16 cellular contexts compared by ENCODE assay signal in the genomic region with DNA sequence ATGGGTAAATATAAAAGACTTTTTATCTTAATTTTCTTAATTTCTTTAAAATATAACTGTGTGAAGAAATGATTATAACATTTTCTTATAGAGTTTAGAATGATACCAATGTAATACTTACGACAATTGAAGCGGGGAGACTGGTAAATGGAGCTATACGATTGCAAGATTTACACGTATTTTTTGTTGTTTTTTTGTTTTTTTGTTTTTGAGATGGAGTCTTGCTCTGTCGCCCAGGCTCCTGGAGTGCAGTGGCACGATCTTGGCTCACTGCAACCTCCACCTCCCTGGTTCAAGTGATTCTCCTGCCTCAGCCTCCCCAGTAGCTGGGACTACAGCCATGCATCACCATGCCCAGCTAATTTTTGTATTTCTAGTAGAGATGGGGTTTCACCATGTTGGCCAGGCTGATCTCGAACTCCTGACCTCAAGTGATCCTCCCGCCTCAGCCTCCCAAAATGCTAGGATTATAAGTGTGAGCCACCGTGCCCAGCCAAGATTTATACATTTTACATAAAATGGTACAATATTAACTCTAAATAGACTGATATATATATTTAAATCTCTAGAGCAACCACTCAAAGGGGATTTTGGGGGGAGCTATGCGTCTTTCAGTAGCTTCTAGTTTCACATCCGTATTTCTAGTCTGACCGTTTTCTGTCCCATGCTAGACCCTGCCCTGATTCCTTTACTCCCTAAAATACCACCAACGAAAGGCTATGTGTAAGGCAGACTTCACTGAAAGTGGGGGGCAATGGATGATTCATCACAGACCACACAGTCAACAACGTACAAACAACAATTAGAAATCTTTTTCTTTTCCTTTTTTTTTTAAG. TPM values are rescaled to one million over a fixed set of nuclear protein-coding genes. Genes with fewer than 3 reads are reported as not detected.
A peak's percentile ranks its signal among the peaks of the same experiment; 100 is the strongest.
DNase-seq lines count a peak whose midpoint lies in the region; ATAC-seq and TF ChIP-seq lines count a peak whose summit lies in the region.
"Had no signal": no experiment of that assay in that cellular context is flagged by ENCODE, and none has a peak within 500 bp of the region (broad histone marks: within the 10 kb centered on the region; RNA-seq: fewer than 3 reads in every experiment).

No MANE protein-coding gene starts in this region.

- no peak overlapping the region for H3K4me3 Mint-ChIP-seq in activated T-helper 2 cell treated with anti-CD3 and anti-CD28 coated beads, Interferon-gamma antibody, Interleukin-2, Interleukin-4, amounts not matched to agents 10 μg/mL and 5 μg/mL and 100 μg/mL, durations not matched to agents 14 hours and 24 hours and 36 hours (ENCODE audit: low read depth)
- no peak overlapping the region for H3K4me3 Mint-ChIP-seq in chondrocyte (ENCODE audit: unreplicated experiment)
- H3K4me3 Mint-ChIP-seq: activated CD4-positive, alpha-beta T cell treated with anti-CD3 and anti-CD28 coated beads, Interleukin-2, amount 10 ng/mL, durations not matched to agents 24 days and 14 days; activated naive CD8-positive, alpha-beta T cell; neural crest cell; stimulated activated naive CD8-positive, alpha-beta T cell treated with anti-CD3 and anti-CD28 coated beads, Interleukin-15, Interleukin-2, amounts not matched to agents 100 ng/mL and 50 ng/mL, for 24 hours had no signal

- no peak overlapping the region for H3K27ac Mint-ChIP-seq in activated T-helper 2 cell treated with anti-CD3 and anti-CD28 coated beads, Interferon-gamma antibody, Interleukin-2, Interleukin-4, amounts not matched to agents 10 μg/mL and 5 μg/mL and 100 μg/mL, durations not matched to agents 14 hours and 24 hours and 36 hours
- no peak overlapping the region for H3K27ac Mint-ChIP-seq in chondrocyte (ENCODE audit: unreplicated experiment)
- H3K27ac Mint-ChIP-seq: activated CD4-positive, alpha-beta T cell treated with anti-CD3 and anti-CD28 coated beads, Interleukin-2, amount 10 ng/mL, durations not matched to agents 24 days and 14 days; activated naive CD8-positive, alpha-beta T cell; stimulated activated naive CD8-positive, alpha-beta T cell treated with anti-CD3 and anti-CD28 coated beads, Interleukin-15, Interleukin-2, amounts not matched to agents 100 ng/mL and 50 ng/mL, for 24 hours had no signal

- peak; percentile 52 for ATAC-seq in GM18508 (IDR thresholded peaks at IDR 0.05; ENCODE audit: insufficient read depth, unreplicated experiment)
- ATAC-seq in GM21529 (IDR thresholded peaks at IDR 0.05; ENCODE audit: unreplicated experiment), result peak; percentile 89
- ATAC-seq in HG03196 (IDR thresholded peaks at IDR 0.05; ENCODE audit: unreplicated experiment), result peak; percentile 46
- ATAC-seq: foreskin keratinocyte, left cardiac atrium, SK-N-SH treated with all-trans-retinoic acid at 6 μM for 48 hours had no signal

- intact Hi-C loops in activated T-helper 2 cell treated with anti-CD3 and anti-CD28 coated beads, Interferon-gamma antibody, Interleukin-2, Interleukin-4, amounts not matched to agents 10 μg/mL and 5 μg/mL and 100 μg/mL, durations not matched to agents 14 hours and 24 hours and 36 hours (cut with micrococcal nuclease), result no loop called here

- H3K27me3 Mint-ChIP-seq in activated T-helper 2 cell treated with anti-CD3 and anti-CD28 coated beads, Interferon-gamma antibody, Interleukin-2, Interleukin-4, amounts not matched to agents 10 μg/mL and 5 μg/mL and 100 μg/mL, durations not matched to agents 14 hours and 24 hours and 36 hours (ENCODE audit: low read depth), result peaks cover 5% of the 10 kb centered on the region
- peaks cover 33% of the 10 kb centered on the region for H3K27me3 Mint-ChIP-seq in chondrocyte (ENCODE audit: low read depth)
- H3K27me3 Mint-ChIP-seq: activated naive CD8-positive, alpha-beta T cell; stimulated activated naive CD8-positive, alpha-beta T cell treated with anti-CD3 and anti-CD28 coated beads, Interleukin-15, Interleukin-2, amounts not matched to agents 100 ng/mL and 50 ng/mL, for 24 hours had no signal

- peaks cover 14% of the 10 kb centered on the region for H3K4me1 Mint-ChIP-seq in activated T-helper 2 cell treated with anti-CD3 and anti-CD28 coated beads, Interferon-gamma antibody, Interleukin-2, Interleukin-4, amounts not matched to agents 10 μg/mL and 5 μg/mL and 100 μg/mL, durations not matched to agents 14 hours and 24 hours and 36 hours (ENCODE audit: low read depth)
- H3K4me1 Mint-ChIP-seq in chondrocyte (ENCODE audit: low read depth), result no peaks in the 10 kb centered on the region
- H3K4me1 Mint-ChIP-seq: neural crest cell had no signal

- H3K36me3 Mint-ChIP-seq in activated T-helper 2 cell treated with anti-CD3 and anti-CD28 coated beads, Interferon-gamma antibody, Interleukin-2, Interleukin-4, amounts not matched to agents 10 μg/mL and 5 μg/mL and 100 μg/mL, durations not matched to agents 14 hours and 24 hours and 36 hours (ENCODE audit: low read depth), result no peaks in the 10 kb centered on the region
- H3K36me3 Mint-ChIP-seq in chondrocyte (ENCODE audit: low read depth), result no peaks in the 10 kb centered on the region
- H3K36me3 Mint-ChIP-seq: activated naive CD8-positive, alpha-beta T cell had no signal

- DNase-seq in SIG-M5 (lab: John Stamatoyannopoulos, UW) (peak; percentile 71), chondrocyte (ENCODE audit: low spot score) (no peak), dermis blood vessel endothelial cell (no peak), putamen (ENCODE audit: low spot score) (no peak)
- no peak for DNase-seq in activated T-helper 2 cell treated with anti-CD3 and anti-CD28 coated beads, Interferon-gamma antibody, Interleukin-2, Interleukin-4, amounts not matched to agents 10 μg/mL and 5 μg/mL and 100 μg/mL, durations not matched to agents 14 hours and 24 hours and 36 hours (ENCODE audit: low spot score)
- DNase-seq: activated CD4-positive, alpha-beta T cell treated with anti-CD3 and anti-CD28 coated beads, Interleukin-2, amount 10 ng/mL, durations not matched to agents 24 days and 14 days; foreskin keratinocyte; HCEC 1CT; left cardiac atrium had no signal

- TF ChIP-seq CTCF in chondrocyte (IDR thresholded peaks at IDR 0.05), result no peak

- H3K9me3 Mint-ChIP-seq in activated T-helper 2 cell treated with anti-CD3 and anti-CD28 coated beads, Interferon-gamma antibody, Interleukin-2, Interleukin-4, amounts not matched to agents 10 μg/mL and 5 μg/mL and 100 μg/mL, durations not matched to agents 14 hours and 24 hours and 36 hours, result no peaks in the 10 kb centered on the region
- H3K9me3 Mint-ChIP-seq in chondrocyte (ENCODE audit: low read depth), result no peaks in the 10 kb centered on the region
- H3K9me3 Mint-ChIP-seq: activated CD4-positive, alpha-beta T cell treated with anti-CD3 and anti-CD28 coated beads, Interleukin-2, amount 10 ng/mL, durations not matched to agents 24 days and 14 days; neural crest cell; stimulated activated naive CD8-positive, alpha-beta T cell treated with anti-CD3 and anti-CD28 coated beads, Interleukin-15, Interleukin-2, amounts not matched to agents 100 ng/mL and 50 ng/mL, for 24 hours had no signal

RNA-seq across cellular contexts. Expression of gene ATG16L1, which starts 28.2 kb away (rescaled TPM):
- total RNA-seq in activated T-helper 2 cell treated with anti-CD3 and anti-CD28 coated beads, Interferon-gamma antibody, Interleukin-2, Interleukin-4, amounts not matched to agents 10 μg/mL and 5 μg/mL and 100 μg/mL, durations not matched to agents 14 hours and 24 hours and 36 hours, result 33.5 and 35.5 TPM in 2 replicates
- total RNA-seq in chondrocyte (23.8 to 25.7 TPM (median 24.8 TPM) in 3 replicates), dermis blood vessel endothelial cell (39.3 and 57.7 TPM in 2 replicates)
